In genomic region chr20:26208296-26209091, GRCh38 we compare ENCODE assay signal across 8 cellular contexts.
DNase-seq lines count a peak whose midpoint lies in the region; ATAC-seq and TF ChIP-seq lines count a peak whose summit lies in the region.

No MANE protein-coding gene starts in this region.

- no peak overlapping the region for H3K27ac Mint-ChIP-seq in activated T-cell treated with anti-CD3 and anti-CD28 coated beads, Interleukin-2, amount 50 U/mL, for 24 hours
- no peak overlapping the region for H3K27ac Mint-ChIP-seq in immature natural killer cell

- H2AFZ ChIP-seq in hepatocyte: peak overlapping the region; percentile 76

- H3K36me3 Mint-ChIP-seq in activated T-cell treated with anti-CD3 and anti-CD28 coated beads, Interleukin-2, amount 50 U/mL, for 24 hours (ENCODE audit: low read depth): peaks cover 1% of the 10 kb centered on the region
- no peaks in the 10 kb centered on the region for H3K36me3 Mint-ChIP-seq in immature natural killer cell

- H3K27me3 Mint-ChIP-seq in activated T-cell treated with anti-CD3 and anti-CD28 coated beads, Interleukin-2, amount 50 U/mL, for 24 hours: peaks cover 26% of the 10 kb centered on the region
- peaks cover 10 to 19% (median 19%) of the 10 kb centered on the region in 3 donors for H3K27me3 Mint-ChIP-seq in immature natural killer cell (ENCODE audit: low read depth in 3 of 3)

- intact Hi-C loops in A673 (cut with micrococcal nuclease; ENCODE audit: unreplicated experiment): no loop called here

- H3K4me3 Mint-ChIP-seq in activated T-cell treated with anti-CD3 and anti-CD28 coated beads, Interleukin-2, amount 50 U/mL, for 24 hours: peak overlapping the region; percentile 41
- no peak overlapping the region for H3K4me3 Mint-ChIP-seq in immature natural killer cell

- no peaks in the 10 kb centered on the region for H3K9me2 ChIP-seq in hepatocyte (replicated peaks; ENCODE audit: insufficient read depth)

- CTCF ChIA-PET in A673 (lab: Charles Lee): no interaction called here

- no peaks in the 10 kb centered on the region for H3K9me3 Mint-ChIP-seq in activated T-cell treated with anti-CD3 and anti-CD28 coated beads, Interleukin-2, amount 50 U/mL, for 24 hours
- peaks cover 0 to 18% (median 4%) of the 10 kb centered on the region in 6 donors for H3K9me3 Mint-ChIP-seq in immature natural killer cell

- no peaks in the 10 kb centered on the region for H3K36me3 ChIP-seq in MG63
- H3K36me3 ChIP-seq in hepatocyte (replicated peaks; ENCODE audit: insufficient read depth, low read depth): no peaks in the 10 kb centered on the region
- H3K36me3 ChIP-seq in A673 (ENCODE audit: insufficient read depth, low read length, poor library complexity, severe bottlenecking): no peaks in the 10 kb centered on the region

- H3K4me3 ChIP-seq in MG63 (peak overlapping the region; percentile 43), hepatocyte (peak overlapping the region; percentile 13), A673 (ENCODE audit: low read depth, low read length, poor library complexity, severe bottlenecking) (no peak overlapping the region)

- H3K9me3 ChIP-seq in MG63 (no peaks in the 10 kb centered on the region), hepatocyte (ENCODE audit: low read depth) (no peaks in the 10 kb centered on the region), A673 (ENCODE audit: low read depth, low read length, poor library complexity, severe bottlenecking) (no peaks in the 10 kb centered on the region)

- peaks cover 5% of the 10 kb centered on the region for H3K4me1 ChIP-seq in hepatocyte (ENCODE audit: insufficient read depth)
- H3K4me1 ChIP-seq in A673 (ENCODE audit: insufficient read depth, low read length, poor library complexity, severe bottlenecking): no peaks in the 10 kb centered on the region

- no TSS peak for BruUV-seq in A673 (replicated peaks; lab: Mats Ljungman, UMichigan)

- peak overlapping the region; percentile 88 for H3K4me2 ChIP-seq in hepatocyte

- 9% methylated on average over 74 of the region's 91 CpGs for WGBS in hepatocyte (ENCODE audit: low lambda C conversion rate, missing lambda C conversion rate)

- H3K27ac ChIP-seq in hepatocyte (no peak overlapping the region), A673 (ENCODE audit: low read depth, low read length, poor library complexity, severe bottlenecking) (no peak overlapping the region)

- no peaks in the 10 kb centered on the region for H3K79me2 ChIP-seq in hepatocyte

- H3K27me3 ChIP-seq in MG63: no peaks in the 10 kb centered on the region
- peaks cover 43% of the 10 kb centered on the region for H3K27me3 ChIP-seq in hepatocyte
- H3K27me3 ChIP-seq in A673 (replicated peaks; ENCODE audit: insufficient read depth, low read depth, low read length, poor library complexity): peaks cover 59% of the 10 kb centered on the region

- POLR2A ChIA-PET in A673 (lab: Charles Lee; ENCODE audit: low non-redundant PET): no interaction called here

- H4K20me1 ChIP-seq in hepatocyte (ENCODE audit: insufficient read depth, poor library complexity, severe bottlenecking): no peaks in the 10 kb centered on the region

- H3K4me1 Mint-ChIP-seq in activated T-cell treated with anti-CD3 and anti-CD28 coated beads, Interleukin-2, amount 50 U/mL, for 24 hours (ENCODE audit: low read depth): peaks cover 12% of the 10 kb centered on the region
- peaks cover 6 to 7% of the 10 kb centered on the region in 2 donors for H3K4me1 Mint-ChIP-seq in immature natural killer cell

- no peak for TF ChIP-seq CTCF in hepatocyte (IDR thresholded peaks at IDR 0.05; ENCODE audit: poor library complexity)
- no peak for TF ChIP-seq CTCF in A673 (conservative IDR thresholded peaks at IDR 0.05; ENCODE audit: low read depth, low read length)

- DNase-seq in MG63 (peak; percentile 32), hepatocyte (ENCODE audit: low spot score) (peak; percentile 32), A673 (ENCODE audit: low spot score) (no peak), immature natural killer cell (no peak)
- DNase-seq in activated T-cell treated with anti-CD3 and anti-CD28 coated beads, Interleukin-2, amount 50 U/mL, for 24 hours: peak; percentile 66
- DNase-seq in stimulated activated CD4-positive, alpha-beta T cell treated with anti-CD3 and anti-CD28 coated beads, Interleukin-2, amount 100 ng/mL, for 24 hours: peak; percentile 47 to 52
- DNase-seq in NK-92 treated with Interleukin-12 subunit alpha and Interleukin-12 subunit beta, amount 100 ng/mL, for 24 hours (lab: John Stamatoyannopoulos, UW): no peak

- no peak for ATAC-seq in HG03378 (IDR thresholded peaks at IDR 0.05; ENCODE audit: unreplicated experiment)

Comparison
In these comparisons a context has a peak if more than half of its experiments do, and no peak if none do; other contexts are left out.
1. DNase-seq: peak in MG63 (single experiment), activated T-cell treated with anti-CD3 and anti-CD28 coated beads, Interleukin-2, amount 50 U/mL, for 24 hours (single experiment), hepatocyte (single experiment) and stimulated activated CD4-positive, alpha-beta T cell treated with anti-CD3 and anti-CD28 coated beads, Interleukin-2, amount 100 ng/mL, for 24 hours (2 of 2); none in A673 (single experiment), NK-92 treated with Interleukin-12 subunit alpha and Interleukin-12 subunit beta, amount 100 ng/mL, for 24 hours (single experiment) and immature natural killer cell (0 of 3).